ENCODE assay signal across 1 cellular context in genomic region chr1:228030451-228031201, GRCh38.
TF ChIP-seq lines count a peak whose summit lies in the region.

No MANE protein-coding gene starts in this region.

TF ChIP-seq in IMR-90, 13 proteins besides CTCF, POLR2A, EP300 and RAD21:
- TF ChIP-seq SMC3 (IDR thresholded peaks at IDR 0.05; ENCODE audit: low read depth, low read length) (no peak), FOS (IDR thresholded peaks at IDR 0.05; ENCODE audit: low read depth, low read length) (no peak), USF2 (IDR thresholded peaks at IDR 0.05; ENCODE audit: low read depth, low read length) (no peak), MAZ (IDR thresholded peaks at IDR 0.05; ENCODE audit: borderline replicate concordance, low read depth, low read length) (no peak), CEBPB (IDR thresholded peaks at IDR 0.05; ENCODE audit: low read depth, low read length) (no peak), MAFK (IDR thresholded peaks at IDR 0.05; ENCODE audit: low read depth, low read length) (no peak), ELK1 (IDR thresholded peaks at IDR 0.05; ENCODE audit: borderline replicate concordance, low read depth, low read length) (no peak), MXI1 (IDR thresholded peaks at IDR 0.05; ENCODE audit: borderline replicate concordance, low read depth, low read length) (no peak), BHLHE40 (IDR thresholded peaks at IDR 0.05; ENCODE audit: low read depth, low read length) (no peak), RFX5 (IDR thresholded peaks at IDR 0.05; ENCODE audit: low read depth, low read length) (no peak), CHD1 (IDR thresholded peaks at IDR 0.05; ENCODE audit: low read depth, low read length) (no peak), RCOR1 (IDR thresholded peaks at IDR 0.05; ENCODE audit: insufficient replicate concordance, low read length) (no peak), NFE2L2 (IDR thresholded peaks at IDR 0.05; ENCODE audit: low read depth, low read length) (no peak)
